Comparison of ENCODE assay signal across 15 cellular contexts in the genomic region with DNA sequence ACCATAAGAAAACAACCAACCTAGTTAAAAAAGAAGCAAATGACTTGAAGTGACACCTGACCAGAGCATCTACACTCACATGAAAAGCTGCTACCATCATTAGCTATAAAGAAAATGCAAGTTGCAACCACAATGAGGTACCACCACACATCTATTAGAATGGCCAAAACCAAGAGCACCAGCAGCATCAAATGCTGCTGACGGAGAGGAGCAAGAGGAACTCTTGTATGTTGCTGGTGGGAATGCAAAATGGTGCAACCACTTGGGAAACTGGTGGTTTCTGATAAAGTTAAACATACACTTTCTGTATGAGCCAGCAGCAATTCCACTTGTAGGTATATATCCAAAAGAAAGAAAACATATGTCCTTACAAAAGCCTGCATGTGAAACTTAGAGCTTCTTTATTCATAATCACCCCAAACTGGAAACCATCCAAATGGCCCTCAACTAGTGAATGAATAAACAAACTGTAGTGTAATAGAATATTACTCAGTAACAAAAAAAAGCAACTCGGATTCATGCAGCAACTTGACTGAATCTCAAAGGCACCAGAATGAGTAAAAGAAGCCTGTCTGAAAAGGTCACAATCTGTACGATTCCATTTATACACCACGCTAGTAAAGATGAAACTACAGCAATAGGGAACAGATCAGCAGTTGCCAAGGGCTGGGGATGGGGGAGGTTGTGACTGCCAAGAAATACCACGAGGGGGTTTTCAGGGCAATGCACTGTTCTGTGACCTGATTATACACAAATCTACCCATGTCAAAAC.
A peak's percentile ranks its signal among the peaks of the same experiment; 100 is the strongest.
DNase-seq lines count a peak whose midpoint lies in the region; ATAC-seq and TF ChIP-seq lines count a peak whose summit lies in the region.
"Had no signal": no experiment of that assay in that cellular context is flagged by ENCODE, and none has a peak within 500 bp of the region (broad histone marks: within the 10 kb centered on the region; RNA-seq: fewer than 3 reads in every experiment).

No MANE protein-coding gene starts in this region.

- peak overlapping the region; percentile 59 to 61 for H3K4me3 Mint-ChIP-seq in activated T-cell treated with anti-CD3 and anti-CD28 coated beads, Interleukin-2, amount 50 U/mL, for 72 hours
- H3K4me3 Mint-ChIP-seq in stimulated activated naive B cell treated with anti-CD40 and anti-IgM and Interleukin-4, amounts not matched to agents 10 μg/mL and 1 μg/mL and 100 μg/mL, for 72 hours = peak overlapping the region; percentile 67 to 70
- H3K4me3 Mint-ChIP-seq: nephron progenitor cell had no signal

- intact Hi-C loops in left ventricle myocardium superior (cut with micrococcal nuclease) = no loop called here

- peak overlapping the region; percentile 61 for H3K27ac Mint-ChIP-seq in activated T-cell treated with anti-CD3 and anti-CD28 coated beads, Interleukin-2, amount 50 U/mL, for 72 hours
- peak overlapping the region; percentile 93 for H3K27ac Mint-ChIP-seq in stimulated activated naive B cell treated with anti-CD40 and anti-IgM and Interleukin-4, amounts not matched to agents 10 μg/mL and 1 μg/mL and 100 μg/mL, for 72 hours
- H3K27ac Mint-ChIP-seq: nephron progenitor cell had no signal

- no peaks in the 10 kb centered on the region for H3K27me3 Mint-ChIP-seq in activated T-cell treated with anti-CD3 and anti-CD28 coated beads, Interleukin-2, amount 50 U/mL, for 72 hours (ENCODE audit: low read depth)
- no peaks in the 10 kb centered on the region for H3K27me3 Mint-ChIP-seq in stimulated activated naive B cell treated with anti-CD40 and anti-IgM and Interleukin-4, amounts not matched to agents 10 μg/mL and 1 μg/mL and 100 μg/mL, for 72 hours

- H3K9me3 Mint-ChIP-seq in activated T-cell treated with anti-CD3 and anti-CD28 coated beads, Interleukin-2, amount 50 U/mL, for 72 hours = no peaks in the 10 kb centered on the region
- no peaks in the 10 kb centered on the region for H3K9me3 Mint-ChIP-seq in stimulated activated naive B cell treated with anti-CD40 and anti-IgM and Interleukin-4, amounts not matched to agents 10 μg/mL and 1 μg/mL and 100 μg/mL, for 72 hours

- no peak for TF ChIP-seq CTCF in right atrium auricular region (IDR thresholded peaks at IDR 0.05)

- no peak overlapping the region for H3K27ac ChIP-seq in right atrium auricular region
- H3K27ac ChIP-seq: BLaER1, breast epithelium, epithelial cell of prostate, RWPE1, thyroid gland had no signal

- no peaks in the 10 kb centered on the region for H3K4me1 ChIP-seq in right atrium auricular region
- H3K4me1 ChIP-seq: breast epithelium, thyroid gland had no signal

- no peaks in the 10 kb centered on the region for H3K27me3 ChIP-seq in right atrium auricular region
- H3K27me3 ChIP-seq: BLaER1, breast epithelium, thyroid gland had no signal

- H3K36me3 ChIP-seq in right atrium auricular region = peaks cover 41% of the 10 kb centered on the region
- H3K36me3 ChIP-seq: BLaER1, breast epithelium, thyroid gland had no signal

- peaks cover 0 to 10% of the 10 kb centered on the region in 2 donors for H3K36me3 Mint-ChIP-seq in activated T-cell treated with anti-CD3 and anti-CD28 coated beads, Interleukin-2, amount 50 U/mL, for 72 hours (ENCODE audit: insufficient read depth in 2 of 2)
- no peaks in the 10 kb centered on the region for H3K36me3 Mint-ChIP-seq in stimulated activated naive B cell treated with anti-CD40 and anti-IgM and Interleukin-4, amounts not matched to agents 10 μg/mL and 1 μg/mL and 100 μg/mL, for 72 hours

- H3K4me1 Mint-ChIP-seq in activated T-cell treated with anti-CD3 and anti-CD28 coated beads, Interleukin-2, amount 50 U/mL, for 72 hours (ENCODE audit: low read depth) = peaks cover 24% of the 10 kb centered on the region
- H3K4me1 Mint-ChIP-seq in stimulated activated naive B cell treated with anti-CD40 and anti-IgM and Interleukin-4, amounts not matched to agents 10 μg/mL and 1 μg/mL and 100 μg/mL, for 72 hours = peaks cover 29 to 54% of the 10 kb centered on the region in 2 donors

- DNase-seq in right atrium auricular region (ENCODE audit: low spot score) (peak; percentile 40), left ventricle myocardium superior (no peak), SHP77 (lab: John Stamatoyannopoulos, UW) (no peak), NCI-H2227 (lab: John Stamatoyannopoulos, UW; ENCODE audit: unreplicated experiment) (no peak)
- peak; percentile 71 to 73 for DNase-seq in activated T-cell treated with anti-CD3 and anti-CD28 coated beads, Interleukin-2, amount 50 U/mL, for 72 hours
- DNase-seq in stimulated activated naive B cell treated with anti-CD40 and anti-IgM and Interleukin-4, amounts not matched to agents 10 μg/mL and 1 μg/mL and 100 μg/mL, for 72 hours = peak; percentile 80
- DNase-seq: NCI-H187, nephron progenitor cell, thyroid gland had no signal

- no peak overlapping the region for H3K4me3 ChIP-seq in right atrium auricular region
- H3K4me3 ChIP-seq: BLaER1, breast epithelium, thyroid gland had no signal

- ATAC-seq in left ventricle myocardium superior = no peak
- peak; percentile 48 for ATAC-seq in HG02884 (IDR thresholded peaks at IDR 0.05; ENCODE audit: unreplicated experiment)
- peak; percentile 90 to 93 for ATAC-seq in activated T-cell treated with anti-CD3 and anti-CD28 coated beads, Interleukin-2, amount 50 U/mL, for 72 hours (replicated peaks in 1 of 2)
- ATAC-seq in stimulated activated naive B cell treated with anti-CD40 and anti-IgM and Interleukin-4, amounts not matched to agents 10 μg/mL and 1 μg/mL and 100 μg/mL, for 72 hours (replicated peaks) = peak; percentile 93 to 95
- ATAC-seq in HG03039 (IDR thresholded peaks at IDR 0.05; ENCODE audit: unreplicated experiment) = no peak

- no peaks in the 10 kb centered on the region for H3K9me3 ChIP-seq in right atrium auricular region
- H3K9me3 ChIP-seq: BLaER1, breast epithelium, thyroid gland had no signal

Comparison
In these comparisons a context has a peak if more than half of its experiments do, and no peak if none do; other contexts are left out.
1. DNase-seq: peak in right atrium auricular region (single experiment), activated T-cell treated with anti-CD3 and anti-CD28 coated beads, Interleukin-2, amount 50 U/mL, for 72 hours (2 of 2) and stimulated activated naive B cell treated with anti-CD40 and anti-IgM and Interleukin-4, amounts not matched to agents 10 μg/mL and 1 μg/mL and 100 μg/mL, for 72 hours (single experiment); none in left ventricle myocardium superior (single experiment), SHP77 (0 of 2) and NCI-H2227 (single experiment).
2. ATAC-seq: peak in HG02884 (single experiment), activated T-cell treated with anti-CD3 and anti-CD28 coated beads, Interleukin-2, amount 50 U/mL, for 72 hours (2 of 2) and stimulated activated naive B cell treated with anti-CD40 and anti-IgM and Interleukin-4, amounts not matched to agents 10 μg/mL and 1 μg/mL and 100 μg/mL, for 72 hours (2 of 2); none in left ventricle myocardium superior (single experiment) and HG03039 (single experiment).